1 cellular context compared by ENCODE assay signal in the genomic region with DNA sequence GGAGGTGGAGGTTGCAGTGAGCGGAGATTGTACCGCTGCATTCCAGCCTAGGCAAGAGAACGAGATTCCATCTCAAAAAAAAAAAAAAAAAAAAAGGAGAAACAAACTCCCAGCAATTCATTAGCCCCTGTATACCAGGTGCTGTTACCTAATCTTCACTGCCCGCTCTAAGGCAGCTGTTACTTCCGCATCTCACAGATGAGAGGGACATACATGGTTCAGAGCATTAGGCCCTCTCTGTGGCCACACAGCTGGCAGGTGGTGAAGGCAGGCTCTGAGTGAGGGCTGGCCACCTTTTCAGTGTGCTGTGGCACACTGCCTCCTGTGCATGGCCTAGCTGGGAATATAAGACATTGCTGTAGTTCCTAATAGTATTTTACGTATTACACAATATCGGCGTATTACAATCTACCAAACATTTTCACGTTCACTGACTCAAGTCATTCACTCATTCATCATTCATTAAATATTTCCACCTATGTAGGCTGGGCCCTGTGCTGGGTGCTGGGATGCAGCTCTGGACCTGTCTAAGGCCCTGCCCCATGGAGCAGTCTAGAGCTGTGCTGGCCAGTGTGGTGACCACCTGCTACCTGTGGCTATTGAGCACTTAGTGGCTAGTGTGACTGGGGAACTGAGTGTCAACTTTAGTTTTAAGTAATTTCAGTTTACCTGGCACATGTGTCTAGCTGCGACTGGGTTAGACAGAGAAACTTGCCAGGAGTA.
TF ChIP-seq lines count a peak whose summit lies in the region.

No MANE protein-coding gene starts in this region.

TF ChIP-seq in IMR-90, 13 proteins besides CTCF, POLR2A, EP300 and RAD21:
- TF ChIP-seq CEBPB (IDR thresholded peaks at IDR 0.05; ENCODE audit: low read depth, low read length): peak; percentile 68
- no peak for TF ChIP-seq MXI1 (IDR thresholded peaks at IDR 0.05; ENCODE audit: borderline replicate concordance, low read depth, low read length)
- no peak for TF ChIP-seq FOS (IDR thresholded peaks at IDR 0.05; ENCODE audit: low read depth, low read length)
- TF ChIP-seq RCOR1 (IDR thresholded peaks at IDR 0.05; ENCODE audit: insufficient replicate concordance, low read length): no peak
- TF ChIP-seq MAZ (IDR thresholded peaks at IDR 0.05; ENCODE audit: borderline replicate concordance, low read depth, low read length): no peak
- no peak for TF ChIP-seq CHD1 (IDR thresholded peaks at IDR 0.05; ENCODE audit: low read depth, low read length)
- TF ChIP-seq, protein P1, sequence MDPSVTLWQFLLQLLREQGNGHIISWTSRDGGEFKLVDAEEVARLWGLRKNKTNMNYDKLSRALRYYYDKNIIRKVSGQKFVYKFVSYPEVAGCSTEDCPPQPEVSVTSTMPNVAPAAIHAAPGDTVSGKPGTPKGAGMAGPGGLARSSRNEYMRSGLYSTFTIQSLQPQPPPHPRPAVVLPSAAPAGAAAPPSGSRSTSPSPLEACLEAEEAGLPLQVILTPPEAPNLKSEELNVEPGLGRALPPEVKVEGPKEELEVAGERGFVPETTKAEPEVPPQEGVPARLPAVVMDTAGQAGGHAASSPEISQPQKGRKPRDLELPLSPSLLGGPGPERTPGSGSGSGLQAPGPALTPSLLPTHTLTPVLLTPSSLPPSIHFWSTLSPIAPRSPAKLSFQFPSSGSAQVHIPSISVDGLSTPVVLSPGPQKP (IDR thresholded peaks at IDR 0.05; ENCODE audit: borderline replicate concordance, low read depth, low read length): no peak
- no peak for TF ChIP-seq MAFK (IDR thresholded peaks at IDR 0.05; ENCODE audit: low read depth, low read length)
- no peak for TF ChIP-seq SMC3 (IDR thresholded peaks at IDR 0.05; ENCODE audit: low read depth, low read length)
